21 cellular contexts compared by ENCODE assay signal in the genomic region with DNA sequence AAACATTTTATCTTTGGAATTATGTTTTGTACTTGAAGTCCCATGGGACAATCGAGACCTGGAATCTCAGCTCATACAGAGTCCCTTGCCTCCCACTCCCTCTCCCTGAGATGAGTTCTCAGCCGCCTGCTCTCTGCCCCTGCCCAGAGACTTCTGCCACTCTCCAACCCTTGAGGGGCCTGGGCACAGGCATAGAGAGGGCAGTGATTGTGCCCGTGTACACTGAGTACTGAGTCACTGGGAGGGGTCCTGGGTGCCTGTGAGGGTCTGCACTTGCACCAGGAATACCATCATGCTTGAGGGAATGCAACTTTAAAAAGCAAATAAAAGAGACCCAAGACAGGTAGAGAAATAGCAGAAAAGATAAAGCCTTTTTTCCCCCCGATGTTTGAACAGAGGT.
"Had no signal": no experiment of that assay in that cellular context is flagged by ENCODE, and none has a peak within 500 bp of the region (broad histone marks: within the 10 kb centered on the region; RNA-seq: fewer than 3 reads in every experiment).

No MANE protein-coding gene starts in this region.

- H3K27ac ChIP-seq: left ventricle myocardium inferior, pancreas, prostate gland, skin epidermis, transverse colon, upper lobe of left lung had no signal

- H3K36me3 ChIP-seq: left ventricle myocardium inferior, pancreas, prostate gland, transverse colon, upper lobe of left lung had no signal

- H3K4me1 ChIP-seq: left ventricle myocardium inferior, pancreas, prostate gland, transverse colon, upper lobe of left lung had no signal

- H3K4me3 ChIP-seq: left ventricle myocardium inferior, pancreas, prostate gland, skin epidermis, transverse colon, upper lobe of left lung had no signal

- DNase-seq: head of caudate nucleus; hippocampal formation; left ventricle myocardium inferior; mesenchymal stem cell; naive thymus-derived CD8-positive, alpha-beta T cell; nucleus accumbens; pancreas; retina; right cardiac atrium; stimulated activated CD4-positive, alpha-beta T cell treated with anti-CD3 and anti-CD28 coated beads, Interleukin-12 subunit alpha, Interleukin-12 subunit beta, amount 100 ng/mL, for 4 hours; stimulated activated CD4-positive, alpha-beta T cell treated with anti-CD3 and anti-CD28 coated beads, Interleukin-15, amount 100 ng/mL, for 24 hours; stimulated activated CD4-positive, alpha-beta T cell treated with anti-CD3 and anti-CD28 coated beads, Interleukin-2, amount 100 ng/mL, for 24 hours; stimulated activated CD4-positive, alpha-beta T cell treated with anti-CD3 and anti-CD28 coated beads, Interleukin-4, amount 100 ng/mL, for 1 hour; stimulated activated naive CD4-positive, alpha-beta T cell treated with Interleukin-2 at 50 U/mL for 16 hours; stimulated activated naive CD8-positive, alpha-beta T cell treated with anti-CD3 and anti-CD28 coated beads, Interleukin-15, amount 100 ng/mL, for 72 hours; substantia nigra; transverse colon; upper lobe of left lung had no signal

- ATAC-seq: naive thymus-derived CD8-positive, alpha-beta T cell; pancreas; right cardiac atrium; sciatic nerve; stimulated activated naive CD8-positive, alpha-beta T cell treated with anti-CD3 and anti-CD28 coated beads, Interleukin-15, amount 100 ng/mL, for 72 hours had no signal

- H3K27me3 ChIP-seq: pancreas, transverse colon, upper lobe of left lung had no signal

- H3K9me3 ChIP-seq: pancreas, prostate gland, transverse colon, upper lobe of left lung had no signal
